20 cellular contexts compared by ENCODE assay signal in genomic region chr13:97441414-97441813, GRCh38. TPM values are rescaled to one million over a fixed set of nuclear protein-coding genes. Genes with fewer than 3 reads are reported as not detected.
DNase-seq lines count a peak whose midpoint lies in the region; ATAC-seq and TF ChIP-seq lines count a peak whose summit lies in the region.
"Had no signal": no experiment of that assay in that cellular context is flagged by ENCODE, and none has a peak within 500 bp of the region (broad histone marks: within the 10 kb centered on the region; RNA-seq: fewer than 3 reads in every experiment).

No MANE protein-coding gene starts in this region.

- DNase-seq in activated CD4-positive, CD25-positive, alpha-beta regulatory T cell treated with anti-CD3 and anti-CD28 coated beads, Interleukin-2, amount 50 U/mL, for 72 hours, result no peak
- DNase-seq in mesenchymal stem cell (no peak), OCI-M2 (lab: John Stamatoyannopoulos, UW; ENCODE audit: unreplicated experiment) (no peak)
- DNase-seq: activated CD4-positive, alpha-beta T cell treated with anti-CD3 and anti-CD28 coated beads, Interleukin-2, amount 50 U/mL, for 4 hours; adrenal gland; BE2C; gastrocnemius medialis; lower lobe of right lung; naive thymus-derived CD4-positive, alpha-beta T cell; NCI-H146; NCI-H345; SJCRH30; T1000 had no signal

- peaks cover 36% of the 10 kb centered on the region for H3K4me1 Mint-ChIP-seq in brain

- no peak overlapping the region for H2AFZ ChIP-seq in mesenchymal stem cell (ENCODE audit: low read depth, low read length)

- no peak overlapping the region for H3K4ac ChIP-seq in mesenchymal stem cell (ENCODE audit: low read depth in 1 of 2, low read length in 2 of 2)

- peak overlapping the region in 2 of 5 experiments; percentile 48 to 79 for H3K27ac Mint-ChIP-seq in brain
- H3K27ac Mint-ChIP-seq: activated T-helper 17 cell treated with anti-CD3 and anti-CD28 coated beads, Interleukin-2, amount 50 U/mL, for 72 hours; naive thymus-derived CD4-positive, alpha-beta T cell had no signal

- H3K4me3 Mint-ChIP-seq in brain, result peak overlapping the region in 4 of 5 experiments; percentile 29 to 75 (median 58)
- H3K4me3 Mint-ChIP-seq: activated T-helper 17 cell treated with anti-CD3 and anti-CD28 coated beads, Interleukin-2, amount 50 U/mL, for 72 hours; naive thymus-derived CD4-positive, alpha-beta T cell had no signal

- no peaks in the 10 kb centered on the region for H3K9me3 Mint-ChIP-seq in brain
- H3K9me3 Mint-ChIP-seq: activated T-helper 17 cell treated with anti-CD3 and anti-CD28 coated beads, Interleukin-2, amount 50 U/mL, for 72 hours; naive thymus-derived CD4-positive, alpha-beta T cell had no signal

- H3K9me3 ChIP-seq in mesenchymal stem cell (ENCODE audit: control insufficient read depth, low read length), result no peaks in the 10 kb centered on the region
- H3K9me3 ChIP-seq: adrenal gland, BE2C, gastrocnemius medialis, lower lobe of right lung, SJCRH30 had no signal

- no peaks in the 10 kb centered on the region for H3K27me3 ChIP-seq in mesenchymal stem cell (ENCODE audit: control insufficient read depth in 1 of 2, insufficient read depth in 1 of 2, low read length in 2 of 2)
- H3K27me3 ChIP-seq: adrenal gland, BE2C, gastrocnemius medialis, SJCRH30 had no signal

- H4K91ac ChIP-seq in mesenchymal stem cell (ENCODE audit: low read length), result no peak overlapping the region

- H3K4me3 ChIP-seq in mesenchymal stem cell (ENCODE audit: insufficient read depth in 1 of 2, low read depth in 1 of 2, low read length in 2 of 2), result no peak overlapping the region
- H3K4me3 ChIP-seq: adrenal gland, gastrocnemius medialis, lower lobe of right lung, SJCRH30, smooth muscle cell had no signal

- no peak for TF ChIP-seq CTCF in brain (conservative IDR thresholded peaks at IDR 0.05)

- no peak overlapping the region for H2BK5ac ChIP-seq in mesenchymal stem cell (ENCODE audit: low read depth, low read length, poor library complexity, severe bottlenecking)

- H3K9ac ChIP-seq in mesenchymal stem cell (ENCODE audit: low read length), result no peak overlapping the region

- H3K4me1 ChIP-seq in mesenchymal stem cell (ENCODE audit: control insufficient read depth, insufficient read depth, low read depth, low read length), result no peaks in the 10 kb centered on the region
- H3K4me1 ChIP-seq: BE2C, SJCRH30 had no signal

- no peak overlapping the region for H3K18ac ChIP-seq in mesenchymal stem cell (ENCODE audit: low read depth in 1 of 2, low read length in 2 of 2)

- H3K27me3 Mint-ChIP-seq in brain, result no peaks in the 10 kb centered on the region
- H3K27me3 Mint-ChIP-seq: activated T-helper 17 cell treated with anti-CD3 and anti-CD28 coated beads, Interleukin-2, amount 50 U/mL, for 72 hours; naive thymus-derived CD4-positive, alpha-beta T cell had no signal

- ATAC-seq in GM18870 (IDR thresholded peaks at IDR 0.05; ENCODE audit: unreplicated experiment) (peak; percentile 43), GM21576 (IDR thresholded peaks at IDR 0.05; ENCODE audit: unreplicated experiment) (peak; percentile 53), HG03039 (IDR thresholded peaks at IDR 0.05; ENCODE audit: unreplicated experiment) (peak; percentile 50), HG03280 (IDR thresholded peaks at IDR 0.05; ENCODE audit: unreplicated experiment) (no peak)
- ATAC-seq: activated T-helper 17 cell treated with anti-CD3 and anti-CD28 coated beads, Interleukin-2, amount 50 U/mL, for 72 hours; gastrocnemius medialis; lower lobe of right lung; naive thymus-derived CD4-positive, alpha-beta T cell had no signal

- H3K36me3 ChIP-seq in mesenchymal stem cell (ENCODE audit: control insufficient read depth in 1 of 2, insufficient read depth in 2 of 2, low read depth in 1 of 2, low read length in 2 of 2), result peaks cover 0 to 24% of the 10 kb centered on the region in 2 experiments
- H3K36me3 ChIP-seq: adrenal gland, gastrocnemius medialis, lower lobe of right lung had no signal

- H3K23ac ChIP-seq in mesenchymal stem cell (ENCODE audit: low read length in 2 of 2), result no peak overlapping the region

- H2BK120ac ChIP-seq in mesenchymal stem cell (ENCODE audit: low read depth, low read length), result no peak overlapping the region

- H4K8ac ChIP-seq in mesenchymal stem cell (ENCODE audit: low read length), result no peak overlapping the region

- H2BK15ac ChIP-seq in mesenchymal stem cell (ENCODE audit: low read depth, poor library complexity, severe bottlenecking), result no peak overlapping the region

- no peak overlapping the region for H2BK12ac ChIP-seq in mesenchymal stem cell (ENCODE audit: low read length in 2 of 2)

- no peak overlapping the region for H2AK5ac ChIP-seq in mesenchymal stem cell (ENCODE audit: low read length, severe bottlenecking)

- H3K79me1 ChIP-seq in mesenchymal stem cell (replicated peaks; ENCODE audit: low read length, poor library complexity, severe bottlenecking), result peaks cover 13% of the 10 kb centered on the region

- no peak overlapping the region for H3K27ac ChIP-seq in mesenchymal stem cell (ENCODE audit: low read length, poor library complexity, severe bottlenecking)
- H3K27ac ChIP-seq: adrenal gland, gastrocnemius medialis, lower lobe of right lung, SJCRH30 had no signal

- peaks cover 37% of the 10 kb centered on the region for H3K36me3 Mint-ChIP-seq in brain

- no peak overlapping the region for H3K4me2 ChIP-seq in mesenchymal stem cell (ENCODE audit: low read length, poor library complexity, severe bottlenecking)
- H3K4me2 ChIP-seq: smooth muscle cell had no signal

- H3K14ac ChIP-seq in mesenchymal stem cell (ENCODE audit: low read length in 2 of 2), result no peak overlapping the region

RNA-seq across cellular contexts. Expression of gene RAP2A, which starts 7.4 kb away (rescaled TPM):
- 15.3 TPM for polyA plus RNA-seq in brain (ENCODE audit: insufficient read depth, low read depth, low replicate concordance)
- polyA plus RNA-seq in mesenchymal stem cell (2013, experiment 1 of 2), result 15.2 TPM
- 15.4 TPM for polyA plus RNA-seq in mesenchymal stem cell (2013, experiment 2 of 2)
